ENCODE assay signal across 1 cellular context in the genomic region with DNA sequence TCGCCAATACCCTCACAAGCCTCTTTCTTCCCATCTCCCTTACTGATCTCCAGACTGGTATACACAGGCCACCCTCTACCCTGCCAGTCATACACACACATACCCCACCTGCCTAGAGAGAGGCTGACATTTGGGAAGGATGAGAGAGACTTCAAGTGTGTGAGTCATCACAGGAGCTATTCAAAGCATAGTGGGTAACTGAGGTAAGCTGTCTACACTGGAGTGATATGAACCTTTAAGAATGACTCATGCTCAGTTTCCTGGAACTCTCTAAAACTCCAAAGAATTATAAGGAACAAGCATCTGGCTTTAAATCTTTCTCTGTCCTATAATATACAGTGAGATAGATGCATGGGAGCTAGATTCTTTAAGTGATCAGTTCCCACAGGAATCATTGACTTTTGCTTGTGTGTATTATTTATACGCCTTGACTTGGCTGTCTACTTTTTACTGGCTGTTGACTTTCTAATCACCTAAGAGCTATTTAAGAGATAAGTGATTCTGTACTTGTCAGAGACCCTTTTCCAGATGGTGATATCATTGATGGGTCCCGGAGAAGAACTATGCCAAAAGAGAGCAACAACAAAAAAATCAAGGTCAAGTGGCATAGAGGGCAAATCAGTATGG.
TF ChIP-seq lines count a peak whose summit lies in the region.

No MANE protein-coding gene starts in this region.

TF ChIP-seq in K562, 482 proteins besides CTCF, POLR2A, EP300 and RAD21 (continued from another document and continues in another):
- peak; percentile 63; the same call in 1 of the 2 replicates for TF ChIP-seq SOX6 (IDR thresholded peaks at IDR 0.05)
- TF ChIP-seq FOSL1 (tag; conservative IDR thresholded peaks at IDR 0.05) = peak; percentile 98
- TF ChIP-seq, protein P1, sequence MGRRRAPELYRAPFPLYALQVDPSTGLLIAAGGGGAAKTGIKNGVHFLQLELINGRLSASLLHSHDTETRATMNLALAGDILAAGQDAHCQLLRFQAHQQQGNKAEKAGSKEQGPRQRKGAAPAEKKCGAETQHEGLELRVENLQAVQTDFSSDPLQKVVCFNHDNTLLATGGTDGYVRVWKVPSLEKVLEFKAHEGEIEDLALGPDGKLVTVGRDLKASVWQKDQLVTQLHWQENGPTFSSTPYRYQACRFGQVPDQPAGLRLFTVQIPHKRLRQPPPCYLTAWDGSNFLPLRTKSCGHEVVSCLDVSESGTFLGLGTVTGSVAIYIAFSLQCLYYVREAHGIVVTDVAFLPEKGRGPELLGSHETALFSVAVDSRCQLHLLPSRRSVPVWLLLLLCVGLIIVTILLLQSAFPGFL (CRISPR knock-in tag; IDR thresholded peaks at IDR 0.05) = no peak
- TF ChIP-seq SMARCC2 (IDR thresholded peaks at IDR 0.05; ENCODE audit: low read depth) = peak; percentile 86
- no peak for TF ChIP-seq PCBP1 (IDR thresholded peaks at IDR 0.05; ENCODE audit: low read depth, low read length, poor library complexity, severe bottlenecking)
- TF ChIP-seq, protein P2, sequence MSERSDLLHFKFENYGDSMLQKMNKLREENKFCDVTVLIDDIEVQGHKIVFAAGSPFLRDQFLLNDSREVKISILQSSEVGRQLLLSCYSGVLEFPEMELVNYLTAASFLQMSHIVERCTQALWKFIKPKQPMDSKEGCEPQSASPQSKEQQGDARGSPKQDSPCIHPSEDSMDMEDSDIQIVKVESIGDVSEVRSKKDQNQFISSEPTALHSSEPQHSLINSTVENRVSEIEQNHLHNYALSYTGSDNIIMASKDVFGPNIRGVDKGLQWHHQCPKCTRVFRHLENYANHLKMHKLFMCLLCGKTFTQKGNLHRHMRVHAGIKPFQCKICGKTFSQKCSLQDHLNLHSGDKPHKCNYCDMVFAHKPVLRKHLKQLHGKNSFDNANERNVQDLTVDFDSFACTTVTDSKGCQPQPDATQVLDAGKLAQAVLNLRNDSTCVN (CRISPR knock-in tag; IDR thresholded peaks at IDR 0.05) = no peak
- no peak for TF ChIP-seq RFX5 (IDR thresholded peaks at IDR 0.05; ENCODE audit: low read depth, low read length)
- peak; percentile 92 for TF ChIP-seq ZEB2 (IDR thresholded peaks at IDR 0.05)
- TF ChIP-seq, protein P3, sequence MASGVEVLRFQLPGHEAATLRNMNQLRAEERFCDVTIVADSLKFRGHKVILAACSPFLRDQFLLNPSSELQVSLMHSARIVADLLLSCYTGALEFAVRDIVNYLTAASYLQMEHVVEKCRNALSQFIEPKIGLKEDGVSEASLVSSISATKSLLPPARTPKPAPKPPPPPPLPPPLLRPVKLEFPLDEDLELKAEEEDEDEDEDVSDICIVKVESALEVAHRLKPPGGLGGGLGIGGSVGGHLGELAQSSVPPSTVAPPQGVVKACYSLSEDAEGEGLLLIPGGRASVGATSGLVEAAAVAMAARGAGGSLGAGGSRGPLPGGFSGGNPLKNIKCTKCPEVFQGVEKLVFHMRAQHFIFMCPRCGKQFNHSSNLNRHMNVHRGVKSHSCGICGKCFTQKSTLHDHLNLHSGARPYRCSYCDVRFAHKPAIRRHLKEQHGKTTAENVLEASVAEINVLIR (CRISPR knock-in tag; IDR thresholded peaks at IDR 0.05) = no peak
- peak; percentile 81 for TF ChIP-seq CTBP1 (IDR thresholded peaks at IDR 0.05; ENCODE audit: borderline replicate concordance)
- no peak for TF ChIP-seq HDAC8 (tag; IDR thresholded peaks at IDR 0.05)
- no peak for TF ChIP-seq NELFE (IDR thresholded peaks at IDR 0.05; ENCODE audit: insufficient read depth, insufficient read length)
- TF ChIP-seq RCOR1 (IDR thresholded peaks at IDR 0.05; ENCODE audit: borderline replicate concordance in 1 of 2, low read depth in 2 of 2, low read length in 2 of 2) = peak in 1 of 2 experiments; percentile 86; a peak in 2 of 4 replicates
- TF ChIP-seq ELF1 (tag; IDR thresholded peaks at IDR 0.05) = no peak
- TF ChIP-seq, protein P4, sequence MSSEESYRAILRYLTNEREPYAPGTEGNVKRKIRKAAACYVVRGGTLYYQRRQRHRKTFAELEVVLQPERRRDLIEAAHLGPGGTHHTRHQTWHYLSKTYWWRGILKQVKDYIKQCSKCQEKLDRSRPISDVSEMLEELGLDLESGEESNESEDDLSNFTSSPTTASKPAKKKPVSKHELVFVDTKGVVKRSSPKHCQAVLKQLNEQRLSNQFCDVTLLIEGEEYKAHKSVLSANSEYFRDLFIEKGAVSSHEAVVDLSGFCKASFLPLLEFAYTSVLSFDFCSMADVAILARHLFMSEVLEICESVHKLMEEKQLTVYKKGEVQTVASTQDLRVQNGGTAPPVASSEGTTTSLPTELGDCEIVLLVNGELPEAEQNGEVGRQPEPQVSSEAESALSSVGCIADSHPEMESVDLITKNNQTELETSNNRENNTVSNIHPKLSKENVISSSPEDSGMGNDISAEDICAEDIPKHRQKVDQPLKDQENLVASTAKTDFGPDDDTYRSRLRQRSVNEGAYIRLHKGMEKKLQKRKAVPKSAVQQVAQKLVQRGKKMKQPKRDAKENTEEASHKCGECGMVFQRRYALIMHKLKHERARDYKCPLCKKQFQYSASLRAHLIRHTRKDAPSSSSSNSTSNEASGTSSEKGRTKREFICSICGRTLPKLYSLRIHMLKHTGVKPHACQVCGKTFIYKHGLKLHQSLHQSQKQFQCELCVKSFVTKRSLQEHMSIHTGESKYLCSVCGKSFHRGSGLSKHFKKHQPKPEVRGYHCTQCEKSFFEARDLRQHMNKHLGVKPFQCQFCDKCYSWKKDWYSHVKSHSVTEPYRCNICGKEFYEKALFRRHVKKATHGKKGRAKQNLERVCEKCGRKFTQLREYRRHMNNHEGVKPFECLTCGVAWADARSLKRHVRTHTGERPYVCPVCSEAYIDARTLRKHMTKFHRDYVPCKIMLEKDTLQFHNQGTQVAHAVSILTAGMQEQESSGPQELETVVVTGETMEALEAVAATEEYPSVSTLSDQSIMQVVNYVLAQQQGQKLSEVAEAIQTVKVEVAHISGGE (CRISPR knock-in tag; IDR thresholded peaks at IDR 0.05) = no peak
- TF ChIP-seq, protein P5, sequence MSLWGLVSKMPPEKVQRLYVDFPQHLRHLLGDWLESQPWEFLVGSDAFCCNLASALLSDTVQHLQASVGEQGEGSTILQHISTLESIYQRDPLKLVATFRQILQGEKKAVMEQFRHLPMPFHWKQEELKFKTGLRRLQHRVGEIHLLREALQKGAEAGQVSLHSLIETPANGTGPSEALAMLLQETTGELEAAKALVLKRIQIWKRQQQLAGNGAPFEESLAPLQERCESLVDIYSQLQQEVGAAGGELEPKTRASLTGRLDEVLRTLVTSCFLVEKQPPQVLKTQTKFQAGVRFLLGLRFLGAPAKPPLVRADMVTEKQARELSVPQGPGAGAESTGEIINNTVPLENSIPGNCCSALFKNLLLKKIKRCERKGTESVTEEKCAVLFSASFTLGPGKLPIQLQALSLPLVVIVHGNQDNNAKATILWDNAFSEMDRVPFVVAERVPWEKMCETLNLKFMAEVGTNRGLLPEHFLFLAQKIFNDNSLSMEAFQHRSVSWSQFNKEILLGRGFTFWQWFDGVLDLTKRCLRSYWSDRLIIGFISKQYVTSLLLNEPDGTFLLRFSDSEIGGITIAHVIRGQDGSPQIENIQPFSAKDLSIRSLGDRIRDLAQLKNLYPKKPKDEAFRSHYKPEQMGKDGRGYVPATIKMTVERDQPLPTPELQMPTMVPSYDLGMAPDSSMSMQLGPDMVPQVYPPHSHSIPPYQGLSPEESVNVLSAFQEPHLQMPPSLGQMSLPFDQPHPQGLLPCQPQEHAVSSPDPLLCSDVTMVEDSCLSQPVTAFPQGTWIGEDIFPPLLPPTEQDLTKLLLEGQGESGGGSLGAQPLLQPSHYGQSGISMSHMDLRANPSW (CRISPR knock-in tag; IDR thresholded peaks at IDR 0.05) = no peak
- TF ChIP-seq PTRF (tag; IDR thresholded peaks at IDR 0.05) = no peak
- no peak for TF ChIP-seq TEAD1 (CRISPR knock-in tag; IDR thresholded peaks at IDR 0.05)
- no peak for TF ChIP-seq DNMT1 (IDR thresholded peaks at IDR 0.05)
- TF ChIP-seq ZSCAN29 (IDR thresholded peaks at IDR 0.05) = peak; percentile 87
- no peak for TF ChIP-seq SIN3B (IDR thresholded peaks at IDR 0.05; ENCODE audit: low read depth)
- TF ChIP-seq OTX1 (CRISPR knock-in tag; IDR thresholded peaks at IDR 0.05) = no peak
- peak; percentile 29; the same call in 1 of the 2 replicates for TF ChIP-seq MYNN (IDR thresholded peaks at IDR 0.05)
- TF ChIP-seq MYNN (CRISPR knock-in tag; IDR thresholded peaks at IDR 0.05) = no peak
- no peak for TF ChIP-seq MXI1 (IDR thresholded peaks at IDR 0.05; ENCODE audit: low read depth, low read length)
- TF ChIP-seq BRF1 (IDR thresholded peaks at IDR 0.05; ENCODE audit: borderline replicate concordance, extremely low read depth, insufficient read length) = no peak
- no peak for TF ChIP-seq ETV6 (IDR thresholded peaks at IDR 0.05; ENCODE audit: borderline replicate concordance in 1 of 2, low read depth in 2 of 2, low read length in 1 of 2)
- TF ChIP-seq ETV6 (CRISPR knock-in tag; IDR thresholded peaks at IDR 0.05; ENCODE audit: borderline replicate concordance) = no peak
- TF ChIP-seq TRIM24 (IDR thresholded peaks at IDR 0.05) = peak in 1 of 2 experiments; percentile 59; a peak in 1 of 4 replicates
- TF ChIP-seq, protein P6, sequence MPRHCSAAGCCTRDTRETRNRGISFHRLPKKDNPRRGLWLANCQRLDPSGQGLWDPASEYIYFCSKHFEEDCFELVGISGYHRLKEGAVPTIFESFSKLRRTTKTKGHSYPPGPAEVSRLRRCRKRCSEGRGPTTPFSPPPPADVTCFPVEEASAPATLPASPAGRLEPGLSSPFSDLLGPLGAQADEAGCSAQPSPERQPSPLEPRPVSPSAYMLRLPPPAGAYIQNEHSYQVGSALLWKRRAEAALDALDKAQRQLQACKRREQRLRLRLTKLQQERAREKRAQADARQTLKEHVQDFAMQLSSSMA (CRISPR knock-in tag; IDR thresholded peaks at IDR 0.05) = no peak
- TF ChIP-seq E2F3 (CRISPR knock-in tag; IDR thresholded peaks at IDR 0.05) = no peak
- peak; percentile 50; the same call in 1 of the 2 replicates for TF ChIP-seq HDAC2 (IDR thresholded peaks at IDR 0.05)
- TF ChIP-seq ARID1B (IDR thresholded peaks at IDR 0.05) = peak; percentile 92
- TF ChIP-seq TEAD4 (IDR thresholded peaks at IDR 0.05; ENCODE audit: low read length) = peak; percentile 46; the same call in 1 of the 2 replicates
- TF ChIP-seq TEAD4 (CRISPR knock-in tag; IDR thresholded peaks at IDR 0.05; ENCODE audit: borderline replicate concordance) = no peak
- no peak for TF ChIP-seq MCM2 (IDR thresholded peaks at IDR 0.05; ENCODE audit: low read depth)
- TF ChIP-seq, protein P7, sequence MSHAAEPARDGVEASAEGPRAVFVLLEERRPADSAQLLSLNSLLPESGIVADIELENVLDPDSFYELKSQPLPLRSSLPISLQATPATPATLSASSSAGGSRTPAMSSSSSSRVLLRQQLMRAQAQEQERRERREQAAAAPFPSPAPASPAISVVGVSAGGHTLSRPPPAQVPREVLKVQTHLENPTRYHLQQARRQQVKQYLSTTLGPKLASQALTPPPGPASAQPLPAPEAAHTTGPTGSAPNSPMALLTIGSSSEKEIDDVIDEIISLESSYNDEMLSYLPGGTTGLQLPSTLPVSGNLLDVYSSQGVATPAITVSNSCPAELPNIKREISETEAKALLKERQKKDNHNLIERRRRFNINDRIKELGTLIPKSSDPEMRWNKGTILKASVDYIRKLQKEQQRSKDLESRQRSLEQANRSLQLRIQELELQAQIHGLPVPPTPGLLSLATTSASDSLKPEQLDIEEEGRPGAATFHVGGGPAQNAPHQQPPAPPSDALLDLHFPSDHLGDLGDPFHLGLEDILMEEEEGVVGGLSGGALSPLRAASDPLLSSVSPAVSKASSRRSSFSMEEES (CRISPR knock-in tag; IDR thresholded peaks at IDR 0.05) = no peak
- TF ChIP-seq ZNF282 (CRISPR knock-in tag; IDR thresholded peaks at IDR 0.05) = no peak
- peak; percentile 82 for TF ChIP-seq STAT5A (IDR thresholded peaks at IDR 0.05; ENCODE audit: borderline replicate concordance, low read length)
- TF ChIP-seq EP400 (IDR thresholded peaks at IDR 0.05) = peak; percentile 48
- peak; percentile 99 for TF ChIP-seq JUND (IDR thresholded peaks at IDR 0.05; ENCODE audit: borderline replicate concordance, low read depth, low read length)
- peak; percentile 99 for TF ChIP-seq JUND (tag; IDR thresholded peaks at IDR 0.05; ENCODE audit: borderline replicate concordance, low read depth, low read length)
- 0 out of 2 replicates have a peak, but pooled peaks have one; percentile 45 for TF ChIP-seq ZNF766 (CRISPR knock-in tag; conservative IDR thresholded peaks at IDR 0.05)
- TF ChIP-seq CXXC5 (CRISPR knock-in tag; IDR thresholded peaks at IDR 0.05) = peak; percentile 34; the same call in 1 of the 2 replicates
- TF ChIP-seq CREM (IDR thresholded peaks at IDR 0.05; ENCODE audit: low read depth) = 0 out of 2 replicates have a peak, but pooled peaks have one; percentile 24
- peak; percentile 96 for TF ChIP-seq JUNB (CRISPR knock-in tag; conservative IDR thresholded peaks at IDR 0.05)
- TF ChIP-seq SMARCA4 (IDR thresholded peaks at IDR 0.05) = peak; percentile 94
- peak; percentile 66; the same call in 1 of the 2 replicates for TF ChIP-seq EHMT2 (IDR thresholded peaks at IDR 0.05)
- TF ChIP-seq, protein P8, sequence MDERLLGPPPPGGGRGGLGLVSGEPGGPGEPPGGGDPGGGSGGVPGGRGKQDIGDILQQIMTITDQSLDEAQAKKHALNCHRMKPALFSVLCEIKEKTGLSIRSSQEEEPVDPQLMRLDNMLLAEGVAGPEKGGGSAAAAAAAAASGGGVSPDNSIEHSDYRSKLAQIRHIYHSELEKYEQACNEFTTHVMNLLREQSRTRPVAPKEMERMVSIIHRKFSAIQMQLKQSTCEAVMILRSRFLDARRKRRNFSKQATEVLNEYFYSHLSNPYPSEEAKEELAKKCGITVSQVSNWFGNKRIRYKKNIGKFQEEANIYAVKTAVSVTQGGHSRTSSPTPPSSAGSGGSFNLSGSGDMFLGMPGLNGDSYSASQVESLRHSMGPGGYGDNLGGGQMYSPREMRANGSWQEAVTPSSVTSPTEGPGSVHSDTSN (CRISPR knock-in tag; IDR thresholded peaks at IDR 0.05; ENCODE audit: low read depth) = no peak
- TF ChIP-seq, protein P8 (tag; conservative IDR thresholded peaks at IDR 0.05; ENCODE audit: low read depth) = 0 out of 2 replicates have a peak, but pooled peaks have one; percentile 33
